11 cellular contexts compared by ENCODE assay signal in genomic region chr13:114047358-114047881, GRCh38.
A peak's percentile ranks its signal among the peaks of the same experiment; 100 is the strongest.
DNase-seq lines count a peak whose midpoint lies in the region; ATAC-seq, FAIRE-seq and TF ChIP-seq lines count a peak whose summit lies in the region.
"Had no signal": no experiment of that assay in that cellular context is flagged by ENCODE, and none has a peak within 500 bp of the region (broad histone marks: within the 10 kb centered on the region; RNA-seq: fewer than 3 reads in every experiment).

No MANE protein-coding gene starts in this region.

- no peak overlapping the region for H3K9ac ChIP-seq in kidney (ENCODE audit: low read length in 2 of 2)
- H3K9ac ChIP-seq: parathyroid adenoma had no signal

- H3K4me3 Mint-ChIP-seq in naive B cell: peak overlapping the region; percentile 52 to 81 (median 74)
- H3K4me3 Mint-ChIP-seq in activated CD8-positive, alpha-beta memory T cell treated with anti-CD3 and anti-CD28 coated beads, Interleukin-2, amount 10 ng/mL, durations not matched to agents 7 days and 5 days: no peak overlapping the region

- H3K27me3 ChIP-seq in esophagus muscularis mucosa: no peaks in the 10 kb centered on the region

- peaks cover 60 to 78% (median 70%) of the 10 kb centered on the region in 3 donors for H3K4me1 Mint-ChIP-seq in naive B cell
- peaks cover 22% of the 10 kb centered on the region for H3K4me1 Mint-ChIP-seq in activated CD8-positive, alpha-beta memory T cell treated with anti-CD3 and anti-CD28 coated beads, Interleukin-2, amount 10 ng/mL, durations not matched to agents 7 days and 5 days

- FAIRE-seq in GM12892 (lab: Jason Lieb, UNC) (peak; percentile 92), kidney (lab: Jason Lieb, UNC) (no peak)

- H3K4me1 ChIP-seq in kidney (ENCODE audit: control insufficient read depth in 1 of 2, insufficient read depth in 1 of 2, low read depth in 1 of 2, low read length in 2 of 2) (peaks cover 4 to 6% of the 10 kb centered on the region in 2 donors), esophagus muscularis mucosa (peaks cover 0 to 60% (median 14%) of the 10 kb centered on the region in 4 donors)
- H3K4me1 ChIP-seq: parathyroid adenoma had no signal

- intact Hi-C loops in kidney (cut with DNase I) (no loop called here), esophagus muscularis mucosa (cut with DNase I) (no loop called here)

- no peak for TF ChIP-seq EP300 in esophagus muscularis mucosa (IDR thresholded peaks at IDR 0.05)

- H3K36me3 ChIP-seq in kidney (ENCODE audit: control insufficient read depth in 1 of 2, insufficient read depth in 2 of 2, low read length in 2 of 2) (no peaks in the 10 kb centered on the region), esophagus muscularis mucosa (peaks cover 0 to 41% (median 21%) of the 10 kb centered on the region in 4 donors)

- H3K27me3 Mint-ChIP-seq in naive B cell: no peaks in the 10 kb centered on the region
- H3K27me3 Mint-ChIP-seq in activated CD8-positive, alpha-beta memory T cell treated with anti-CD3 and anti-CD28 coated beads, Interleukin-2, amount 10 ng/mL, durations not matched to agents 7 days and 5 days: no peaks in the 10 kb centered on the region

- CTCF ChIA-PET in activated CD8-positive, alpha-beta memory T cell treated with anti-CD3 and anti-CD28 coated beads, Interleukin-2, amount 10 ng/mL, durations not matched to agents 7 days and 5 days (lab: Charles Lee): no interaction called here

- H3K27ac ChIP-seq in kidney (ENCODE audit: low read depth in 2 of 2, low read length in 2 of 2) (peak overlapping the region in 1 of 2 donors; percentile 37), esophagus muscularis mucosa (replicated peaks in 1 of 4) (no peak overlapping the region)
- H3K27ac ChIP-seq: parathyroid adenoma had no signal

- no peak for TF ChIP-seq CTCF in kidney (IDR thresholded peaks at IDR 0.05; ENCODE audit: borderline replicate concordance, extremely low read depth, insufficient read depth)
- no peak for TF ChIP-seq CTCF in esophagus muscularis mucosa (IDR thresholded peaks at IDR 0.05)

- TF ChIP-seq POLR2A in GM12892 (IDR thresholded peaks at IDR 0.05; ENCODE audit: low read depth, low read length) (no peak), esophagus muscularis mucosa (IDR thresholded peaks at IDR 0.05; ENCODE audit: low read depth) (no peak)

- WGBS in esophagus muscularis mucosa: 68% methylated on average over 18 of the region's 19 CpGs

- ATAC-seq in GM21619 (IDR thresholded peaks at IDR 0.05; ENCODE audit: unreplicated experiment) (peak; percentile 72), naive B cell (ENCODE audit: low read depth in 2 of 2) (peak; percentile 13 to 53)
- no peak for ATAC-seq in activated CD8-positive, alpha-beta memory T cell treated with anti-CD3 and anti-CD28 coated beads, Interleukin-2, amount 10 ng/mL, durations not matched to agents 7 days and 5 days

- H3K36me3 Mint-ChIP-seq in naive B cell: peaks cover 0 to under 1% of the 10 kb centered on the region in 2 donors
- H3K36me3 Mint-ChIP-seq in activated CD8-positive, alpha-beta memory T cell treated with anti-CD3 and anti-CD28 coated beads, Interleukin-2, amount 10 ng/mL, durations not matched to agents 7 days and 5 days: peaks cover 1% of the 10 kb centered on the region

- H3K27ac Mint-ChIP-seq in naive B cell: peak overlapping the region in 3 of 6 donors; percentile 19 to 91 (median 83)
- H3K27ac Mint-ChIP-seq in activated CD8-positive, alpha-beta memory T cell treated with anti-CD3 and anti-CD28 coated beads, Interleukin-2, amount 10 ng/mL, durations not matched to agents 7 days and 5 days: no peak overlapping the region

- peak; percentile 57 for DNase-seq in GM12892 (ENCODE audit: insufficient read length)
- DNase-seq in NCI-H526 (lab: John Stamatoyannopoulos, UW): peak; percentile 81 to 92
- peak; percentile 31 for DNase-seq in naive B cell
- DNase-seq in kidney: no peak
- no peak for DNase-seq in activated CD8-positive, alpha-beta memory T cell treated with anti-CD3 and anti-CD28 coated beads, Interleukin-2, amount 10 ng/mL, durations not matched to agents 7 days and 5 days
- no peak for DNase-seq in SIG-M5 treated with dmso at 0.1 percent for 504 hours (lab: John Stamatoyannopoulos, UW; ENCODE audit: unreplicated experiment)
- no peak for DNase-seq in esophagus muscularis mucosa (ENCODE audit: extremely low spot score)
- DNase-seq: H7, SW 1271 had no signal

- H3K4me3 ChIP-seq in kidney (ENCODE audit: low read length in 2 of 2): peak overlapping the region in 1 of 2 donors; percentile 5
- H3K4me3 ChIP-seq in esophagus muscularis mucosa: no peak overlapping the region

- no peaks in the 10 kb centered on the region for H3K9me3 Mint-ChIP-seq in naive B cell
- H3K9me3 Mint-ChIP-seq in activated CD8-positive, alpha-beta memory T cell treated with anti-CD3 and anti-CD28 coated beads, Interleukin-2, amount 10 ng/mL, durations not matched to agents 7 days and 5 days (ENCODE audit: low read depth): no peaks in the 10 kb centered on the region

- H3K9me3 ChIP-seq in kidney (ENCODE audit: control insufficient read depth in 1 of 2, low read length in 2 of 2) (no peaks in the 10 kb centered on the region), esophagus muscularis mucosa (no peaks in the 10 kb centered on the region)

Comparison
In these comparisons a context has a peak if more than half of its experiments do, and no peak if none do; other contexts are left out.
1. DNase-seq: peak in GM12892 (single experiment), NCI-H526 (2 of 2) and naive B cell (single experiment); none in kidney (single experiment), activated CD8-positive, alpha-beta memory T cell treated with anti-CD3 and anti-CD28 coated beads, Interleukin-2, amount 10 ng/mL, durations not matched to agents 7 days and 5 days (single experiment), SIG-M5 treated with dmso at 0.1 percent for 504 hours (single experiment) and esophagus muscularis mucosa (single experiment).